7 cellular contexts compared by ENCODE assay signal in genomic region chr1:112674440-112674985, GRCh38. TPM values are rescaled to one million over a fixed set of nuclear protein-coding genes. Genes with fewer than 3 reads are reported as not detected.
A peak's percentile ranks its signal among the peaks of the same experiment; 100 is the strongest.
DNase-seq lines count a peak whose midpoint lies in the region; ATAC-seq lines count a peak whose summit lies in the region.

Gene MOV10, plus strand, starts transcription at chr1:112674659. Its CDS starts 254 bp downstream, at chr1:112674913.

- peak; percentile 82 for ATAC-seq in GM18511 (IDR thresholded peaks at IDR 0.05; ENCODE audit: unreplicated experiment)
- peak; percentile 59 for ATAC-seq in HG03039 (IDR thresholded peaks at IDR 0.05; ENCODE audit: unreplicated experiment)
- peak; percentile 61 to 70 for ATAC-seq in activated CD4-positive, CD25-positive, alpha-beta regulatory T cell treated with anti-CD3 and anti-CD28 coated beads, Interleukin-2, amount 50 U/mL, for 24 hours

- peak; percentile 55 for DNase-seq in NCI-H2171 treated with DMSO at 0.1 percent for 48 hours (lab: John Stamatoyannopoulos, UW)
- DNase-seq in cerebellum (ENCODE audit: low spot score), result peak; percentile 23
- peak; percentile 70 for DNase-seq in kidney glomerular epithelial cell (lab: John Stamatoyannopoulos, UW)
- DNase-seq in stimulated activated CD4-positive, alpha-beta T cell treated with anti-CD3 and anti-CD28 coated beads, Interleukin-1b, Interleukin-23, amount 100 ng/mL, for 24 hours (ENCODE audit: low read depth in 4 of 4, low spot score in 1 of 4), result peak; percentile 7 to 36 (median 20)

RNA-seq across cellular contexts. Expression of gene MOV10, which starts in this region (rescaled TPM):
- total RNA-seq in cerebellum, result 12.2 TPM

Comparison
In these comparisons a context has a peak if more than half of its experiments do, and no peak if none do; other contexts are left out.
1. Peak in every context shown above with its lines: DNase-seq and ATAC-seq.
2. DNase-seq: peak in every context shown above with its lines; median percentile 70 in kidney glomerular epithelial cell; 55 in NCI-H2171 treated with DMSO at 0.1 percent for 48 hours; 23 in cerebellum; 20 in stimulated activated CD4-positive, alpha-beta T cell treated with anti-CD3 and anti-CD28 coated beads, Interleukin-1b, Interleukin-23, amount 100 ng/mL, for 24 hours.